In genomic region chr4:71081192-71081591, GRCh38 we compare ENCODE assay signal across 3 cellular contexts.
TF ChIP-seq lines count a peak whose summit lies in the region.

No MANE protein-coding gene starts in this region.

TF ChIP-seq in GM23338, 12 proteins besides CTCF, POLR2A, EP300 and RAD21 (continues in another document):
- TF ChIP-seq POLR2AphosphoS5 (IDR thresholded peaks at IDR 0.05; ENCODE audit: low read depth) (no peak), JUNB (IDR thresholded peaks at IDR 0.05; ENCODE audit: unreplicated experiment) (no peak), NANOG (IDR thresholded peaks at IDR 0.05; ENCODE audit: borderline replicate concordance) (no peak), ETS1 (IDR thresholded peaks at IDR 0.05) (no peak), CREB1 (CRISPR knock-in tag; IDR thresholded peaks at IDR 0.05; ENCODE audit: low read depth) (no peak), EZH2phosphoT487 (IDR thresholded peaks at IDR 0.05; ENCODE audit: unreplicated experiment) (no peak)

TF ChIP-seq in IMR-90, 13 proteins besides CTCF, POLR2A, EP300 and RAD21:
- TF ChIP-seq SMC3 (IDR thresholded peaks at IDR 0.05; ENCODE audit: low read depth, low read length) (no peak), FOS (IDR thresholded peaks at IDR 0.05; ENCODE audit: low read depth, low read length) (no peak), RCOR1 (IDR thresholded peaks at IDR 0.05; ENCODE audit: insufficient replicate concordance, low read length) (no peak), CEBPB (IDR thresholded peaks at IDR 0.05; ENCODE audit: low read depth, low read length) (no peak), NFE2L2 (IDR thresholded peaks at IDR 0.05; ENCODE audit: low read depth, low read length) (no peak), BHLHE40 (IDR thresholded peaks at IDR 0.05; ENCODE audit: low read depth, low read length) (no peak), ELK1 (IDR thresholded peaks at IDR 0.05; ENCODE audit: borderline replicate concordance, low read depth, low read length) (no peak), CHD1 (IDR thresholded peaks at IDR 0.05; ENCODE audit: low read depth, low read length) (no peak), MXI1 (IDR thresholded peaks at IDR 0.05; ENCODE audit: borderline replicate concordance, low read depth, low read length) (no peak), MAFK (IDR thresholded peaks at IDR 0.05; ENCODE audit: low read depth, low read length) (no peak), RFX5 (IDR thresholded peaks at IDR 0.05; ENCODE audit: low read depth, low read length) (no peak), USF2 (IDR thresholded peaks at IDR 0.05; ENCODE audit: low read depth, low read length) (no peak), MAZ (IDR thresholded peaks at IDR 0.05; ENCODE audit: borderline replicate concordance, low read depth, low read length) (no peak)

TF ChIP-seq in neural cell, 6 proteins besides CTCF, POLR2A, EP300 and RAD21:
- TF ChIP-seq REST (IDR thresholded peaks at IDR 0.05; ENCODE audit: borderline replicate concordance), result no peak
- no peak for TF ChIP-seq EZH2 (IDR thresholded peaks at IDR 0.05; ENCODE audit: borderline replicate concordance, insufficient read depth, low read length, poor library complexity, severe bottlenecking)
- TF ChIP-seq MXI1 (conservative IDR thresholded peaks at IDR 0.05; ENCODE audit: poor library complexity, severe bottlenecking), result no peak
- no peak for TF ChIP-seq POLR2AphosphoS5 (IDR thresholded peaks at IDR 0.05)
- no peak for TF ChIP-seq SMC3 (conservative IDR thresholded peaks at IDR 0.05; ENCODE audit: poor library complexity)
- TF ChIP-seq TAF1 (IDR thresholded peaks at IDR 0.05; ENCODE audit: low read depth), result no peak
